In genomic region chr2:26244479-26245230, GRCh38 we compare ENCODE assay signal across 1 cellular context.
TF ChIP-seq lines count a peak whose summit lies in the region.

Gene HADHA (minus strand): TSS chr2:26244632. CDS start chr2:26244596, 36 bp downstream.
Gene HADHB (plus strand): TSS chr2:26244939. CDS start chr2:26254255, 9,316 bp downstream.

TF ChIP-seq in HEK293, 187 proteins besides CTCF, POLR2A, EP300 and RAD21 (continued from another document and continues in another):
- TF ChIP-seq, protein P1, sequence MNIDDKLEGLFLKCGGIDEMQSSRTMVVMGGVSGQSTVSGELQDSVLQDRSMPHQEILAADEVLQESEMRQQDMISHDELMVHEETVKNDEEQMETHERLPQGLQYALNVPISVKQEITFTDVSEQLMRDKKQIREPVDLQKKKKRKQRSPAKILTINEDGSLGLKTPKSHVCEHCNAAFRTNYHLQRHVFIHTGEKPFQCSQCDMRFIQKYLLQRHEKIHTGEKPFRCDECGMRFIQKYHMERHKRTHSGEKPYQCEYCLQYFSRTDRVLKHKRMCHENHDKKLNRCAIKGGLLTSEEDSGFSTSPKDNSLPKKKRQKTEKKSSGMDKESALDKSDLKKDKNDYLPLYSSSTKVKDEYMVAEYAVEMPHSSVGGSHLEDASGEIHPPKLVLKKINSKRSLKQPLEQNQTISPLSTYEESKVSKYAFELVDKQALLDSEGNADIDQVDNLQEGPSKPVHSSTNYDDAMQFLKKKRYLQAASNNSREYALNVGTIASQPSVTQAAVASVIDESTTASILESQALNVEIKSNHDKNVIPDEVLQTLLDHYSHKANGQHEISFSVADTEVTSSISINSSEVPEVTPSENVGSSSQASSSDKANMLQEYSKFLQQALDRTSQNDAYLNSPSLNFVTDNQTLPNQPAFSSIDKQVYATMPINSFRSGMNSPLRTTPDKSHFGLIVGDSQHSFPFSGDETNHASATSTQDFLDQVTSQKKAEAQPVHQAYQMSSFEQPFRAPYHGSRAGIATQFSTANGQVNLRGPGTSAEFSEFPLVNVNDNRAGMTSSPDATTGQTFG (tag by site-specific recombination; IDR thresholded peaks at IDR 0.05; ENCODE audit: borderline replicate concordance), result no peak
- no peak for TF ChIP-seq ZNF701 (tag by site-specific recombination; IDR thresholded peaks at IDR 0.05)
- TF ChIP-seq WT1 (tag by site-specific recombination; IDR thresholded peaks at IDR 0.05), result no peak
- TF ChIP-seq GLI4 (tag by site-specific recombination; IDR thresholded peaks at IDR 0.05), result no peak
- TF ChIP-seq HIC1 (tag by site-specific recombination; IDR thresholded peaks at IDR 0.05), result no peak
- peak; percentile 95 for TF ChIP-seq ZBTB48 (tag by site-specific recombination; IDR thresholded peaks at IDR 0.05)
- no peak for TF ChIP-seq ZNF658 (tag by site-specific recombination; IDR thresholded peaks at IDR 0.05)
- TF ChIP-seq ZNF600 (tag by site-specific recombination; IDR thresholded peaks at IDR 0.05), result peak; percentile 85
- TF ChIP-seq REPIN1 (tag by site-specific recombination; IDR thresholded peaks at IDR 0.05; ENCODE audit: low read depth), result no peak
- TF ChIP-seq ZNF707 (tag by site-specific recombination; IDR thresholded peaks at IDR 0.05), result no peak
- TF ChIP-seq ZSCAN16 (tag by site-specific recombination; IDR thresholded peaks at IDR 0.05), result no peak
- no peak for TF ChIP-seq ZNF202 (tag by site-specific recombination; IDR thresholded peaks at IDR 0.05; ENCODE audit: borderline replicate concordance)
- no peak for TF ChIP-seq ZNF133 (tag by site-specific recombination; IDR thresholded peaks at IDR 0.05)
- peak; percentile 50 for TF ChIP-seq ZEB2 (tag by site-specific recombination; IDR thresholded peaks at IDR 0.05)
- no peak for TF ChIP-seq ZNF391 (tag by site-specific recombination; IDR thresholded peaks at IDR 0.05; ENCODE audit: borderline replicate concordance, low read depth)
- TF ChIP-seq ZNF843 (tag by site-specific recombination; IDR thresholded peaks at IDR 0.05), result no peak
- no peak for TF ChIP-seq HOXA7 (CRISPR knock-in tag; IDR thresholded peaks at IDR 0.05; ENCODE audit: borderline replicate concordance)
- TF ChIP-seq OVOL3 (tag by site-specific recombination; IDR thresholded peaks at IDR 0.05), result peak; percentile 76; the same call in 1 of the 2 replicates
- TF ChIP-seq ZNF785 (tag by site-specific recombination; IDR thresholded peaks at IDR 0.05), result no peak
- TF ChIP-seq, protein P2, sequence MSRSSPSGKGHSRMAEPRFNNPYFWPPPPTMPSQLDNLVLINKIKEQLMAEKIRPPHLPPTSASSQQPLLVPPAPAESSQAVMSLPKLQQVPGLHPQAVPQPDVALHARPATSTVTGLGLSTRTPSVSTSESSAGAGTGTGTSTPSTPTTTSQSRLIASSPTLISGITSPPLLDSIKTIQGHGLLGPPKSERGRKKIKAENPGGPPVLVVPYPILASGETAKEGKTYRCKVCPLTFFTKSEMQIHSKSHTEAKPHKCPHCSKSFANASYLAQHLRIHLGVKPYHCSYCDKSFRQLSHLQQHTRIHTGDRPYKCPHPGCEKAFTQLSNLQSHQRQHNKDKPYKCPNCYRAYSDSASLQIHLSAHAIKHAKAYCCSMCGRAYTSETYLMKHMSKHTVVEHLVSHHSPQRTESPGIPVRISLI (tag by site-specific recombination; IDR thresholded peaks at IDR 0.05), result no peak
- no peak for TF ChIP-seq ZNF184 (tag by site-specific recombination; IDR thresholded peaks at IDR 0.05)
- TF ChIP-seq ZNF624 (tag by site-specific recombination; IDR thresholded peaks at IDR 0.05), result no peak
- peak; percentile 69 for TF ChIP-seq SP2 (tag by site-specific recombination; IDR thresholded peaks at IDR 0.05)
- TF ChIP-seq ZNF561 (tag by site-specific recombination; IDR thresholded peaks at IDR 0.05; ENCODE audit: borderline replicate concordance), result 0 out of 2 replicates have a peak, but pooled peaks have one; percentile 63
- no peak for TF ChIP-seq ZNF23 (tag by site-specific recombination; IDR thresholded peaks at IDR 0.05; ENCODE audit: borderline replicate concordance)
- no peak for TF ChIP-seq ZNF549 (tag by site-specific recombination; IDR thresholded peaks at IDR 0.05)
- no peak for TF ChIP-seq ZNF544 (tag by site-specific recombination; IDR thresholded peaks at IDR 0.05)
- no peak for TF ChIP-seq ZNF175 (tag by site-specific recombination; IDR thresholded peaks at IDR 0.05)
- no peak for TF ChIP-seq ZNF514 (tag by site-specific recombination; IDR thresholded peaks at IDR 0.05)
- no peak for TF ChIP-seq PRDM2 (tag by site-specific recombination; IDR thresholded peaks at IDR 0.05; ENCODE audit: borderline replicate concordance)
- TF ChIP-seq ZNF626 (tag by site-specific recombination; IDR thresholded peaks at IDR 0.05), result no peak
- TF ChIP-seq, protein P3, sequence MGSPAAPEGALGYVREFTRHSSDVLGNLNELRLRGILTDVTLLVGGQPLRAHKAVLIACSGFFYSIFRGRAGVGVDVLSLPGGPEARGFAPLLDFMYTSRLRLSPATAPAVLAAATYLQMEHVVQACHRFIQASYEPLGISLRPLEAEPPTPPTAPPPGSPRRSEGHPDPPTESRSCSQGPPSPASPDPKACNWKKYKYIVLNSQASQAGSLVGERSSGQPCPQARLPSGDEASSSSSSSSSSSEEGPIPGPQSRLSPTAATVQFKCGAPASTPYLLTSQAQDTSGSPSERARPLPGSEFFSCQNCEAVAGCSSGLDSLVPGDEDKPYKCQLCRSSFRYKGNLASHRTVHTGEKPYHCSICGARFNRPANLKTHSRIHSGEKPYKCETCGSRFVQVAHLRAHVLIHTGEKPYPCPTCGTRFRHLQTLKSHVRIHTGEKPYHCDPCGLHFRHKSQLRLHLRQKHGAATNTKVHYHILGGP (tag by site-specific recombination; IDR thresholded peaks at IDR 0.05), result no peak
- TF ChIP-seq ZSCAN23 (tag by site-specific recombination; IDR thresholded peaks at IDR 0.05), result no peak
- TF ChIP-seq ZNF302 (tag by site-specific recombination; IDR thresholded peaks at IDR 0.05; ENCODE audit: low read depth), result no peak
- no peak for TF ChIP-seq KLF9 (tag by site-specific recombination; IDR thresholded peaks at IDR 0.05; ENCODE audit: low read depth)
- TF ChIP-seq ZNF366 (tag by site-specific recombination; conservative IDR thresholded peaks at IDR 0.05), result peak; percentile 46; the same call in 1 of the 2 replicates
- no peak for TF ChIP-seq ZNF311 (tag by site-specific recombination; IDR thresholded peaks at IDR 0.05; ENCODE audit: borderline replicate concordance)
- no peak for TF ChIP-seq ZNF280D (tag by site-specific recombination; IDR thresholded peaks at IDR 0.05)
- no peak for TF ChIP-seq ZNF423 (tag by site-specific recombination; IDR thresholded peaks at IDR 0.05)
- TF ChIP-seq ZNF112 (tag by site-specific recombination; IDR thresholded peaks at IDR 0.05), result no peak
- no peak for TF ChIP-seq ATF2 (tag by site-specific recombination; IDR thresholded peaks at IDR 0.05; ENCODE audit: low read depth)
- TF ChIP-seq RBAK (tag by site-specific recombination; IDR thresholded peaks at IDR 0.05), result no peak
